Comparison of ENCODE assay signal across 8 cellular contexts in genomic region chr5:112995764-112996618, GRCh38. TPM values are rescaled to one million over a fixed set of nuclear protein-coding genes. Genes with fewer than 3 reads are reported as not detected.
DNase-seq lines count a peak whose midpoint lies in the region; ATAC-seq, FAIRE-seq and TF ChIP-seq lines count a peak whose summit lies in the region.

No MANE protein-coding gene starts in this region.

- intact Hi-C loops in breast epithelium (cut with DNase I; ENCODE audit: low total_unique reads), result no loop called here

- TF ChIP-seq POLR2A in breast epithelium (IDR thresholded peaks at IDR 0.05), result no peak

- H3K27ac ChIP-seq in WERI-Rb-1, result no peak overlapping the region
- H3K27ac ChIP-seq in breast epithelium, result no peak overlapping the region

- TF ChIP-seq CTCF in WERI-Rb-1 (IDR thresholded peaks at IDR 0.05; ENCODE audit: low read depth, low read length) (peak; percentile 68), breast epithelium (IDR thresholded peaks at IDR 0.05) (peak; percentile 79 to 91 (median 86))

- peaks cover 49% of the 10 kb centered on the region for H3K36me3 ChIP-seq in WERI-Rb-1
- no peaks in the 10 kb centered on the region for H3K36me3 ChIP-seq in breast epithelium

- H3K4me3 ChIP-seq in WERI-Rb-1 (ENCODE audit: low read depth, low read length) (no peak overlapping the region), breast epithelium (no peak overlapping the region)

- H3K27me3 ChIP-seq in WERI-Rb-1 (ENCODE audit: insufficient read depth, low read depth, severe bottlenecking) (no peaks in the 10 kb centered on the region), breast epithelium (no peaks in the 10 kb centered on the region)

- no peaks in the 10 kb centered on the region for H3K4me1 ChIP-seq in breast epithelium

- DNase-seq in NCI-H82 (lab: John Stamatoyannopoulos, UW), result peak; percentile 72
- DNase-seq in NCI-H82 treated with DMSO at 0.1 percent for 48 hours (lab: John Stamatoyannopoulos, UW; ENCODE audit: unreplicated experiment), result no peak
- peak; percentile 6 for DNase-seq in NCI-H1105 treated with DMSO at 0.1 percent for 48 hours (lab: John Stamatoyannopoulos, UW)
- DNase-seq in WERI-Rb-1, result peak; percentile 72
- DNase-seq in breast epithelium (ENCODE audit: low spot score in 2 of 2), result peak; percentile 60 to 66
- peak; percentile 62 to 76 for DNase-seq in stimulated activated CD4-positive, alpha-beta T cell treated with anti-CD3 and anti-CD28 coated beads, Interleukin-1b, Interleukin-23, amount 100 ng/mL, for 4 hours (ENCODE audit: low read depth in 2 of 2)

- ATAC-seq in HG02623 (IDR thresholded peaks at IDR 0.05; ENCODE audit: unreplicated experiment), result peak; percentile 78

- FAIRE-seq in islet of Langerhans (lab: Jason Lieb, UNC), result peak; percentile 93

- H3K9me3 ChIP-seq in WERI-Rb-1 (ENCODE audit: severe bottlenecking) (no peaks in the 10 kb centered on the region), breast epithelium (no peaks in the 10 kb centered on the region)

RNA-seq across cellular contexts. Expression of gene DCP2, which starts 19.4 kb away (rescaled TPM):
- 10 to 100 TPM; 26.2 to 67.0 (median 43.9) TPM for total RNA-seq in breast epithelium
